In genomic region chr21:46152939-46153258, GRCh38 we compare ENCODE assay signal across 12 cellular contexts. TPM values are rescaled to one million over a fixed set of nuclear protein-coding genes. Genes with fewer than 3 reads are reported as not detected.
A peak's percentile ranks its signal among the peaks of the same experiment; 100 is the strongest.
DNase-seq lines count a peak whose midpoint lies in the region; ATAC-seq and TF ChIP-seq lines count a peak whose summit lies in the region.
"Had no signal": no experiment of that assay in that cellular context is flagged by ENCODE, and none has a peak within 500 bp of the region (broad histone marks: within the 10 kb centered on the region; RNA-seq: fewer than 3 reads in every experiment).

No MANE protein-coding gene starts in this region.

- DNase-seq in ascending aorta (ENCODE audit: low spot score in 2 of 2) (peak; percentile 1 to 28), hepatocyte (ENCODE audit: low spot score) (no peak), posterior vena cava (ENCODE audit: low spot score) (peak; percentile 68), OCI-M2 (lab: John Stamatoyannopoulos, UW; ENCODE audit: unreplicated experiment) (no peak), KBM-7 (no peak)
- DNase-seq: HCEC 1CT, NCI-H774 had no signal

- no peaks in the 10 kb centered on the region for H3K9me2 ChIP-seq in hepatocyte (replicated peaks; ENCODE audit: insufficient read depth)

- no peak overlapping the region for H3K27ac ChIP-seq in HEK293 (ENCODE audit: extremely low read depth, low read depth, low read length)
- no peak overlapping the region for H3K27ac ChIP-seq in ascending aorta
- no peak overlapping the region for H3K27ac ChIP-seq in hepatocyte

- no peaks in the 10 kb centered on the region for H3K4me1 ChIP-seq in HEK293 (ENCODE audit: control insufficient read depth, insufficient read depth, low read length)
- H3K4me1 ChIP-seq in ascending aorta = peaks cover 0 to 2% of the 10 kb centered on the region in 2 donors
- peaks cover 5% of the 10 kb centered on the region for H3K4me1 ChIP-seq in hepatocyte (ENCODE audit: insufficient read depth)

- H3K9me3 ChIP-seq in HEK293 (ENCODE audit: control insufficient read depth, insufficient read depth, low read depth, low read length) (no peaks in the 10 kb centered on the region), ascending aorta (no peaks in the 10 kb centered on the region), hepatocyte (ENCODE audit: low read depth) (no peaks in the 10 kb centered on the region)

- TF ChIP-seq CTCF in HEK293 (tag by site-specific recombination; IDR thresholded peaks at IDR 0.05) = no peak
- no peak for TF ChIP-seq CTCF in ascending aorta (IDR thresholded peaks at IDR 0.05)
- TF ChIP-seq CTCF in hepatocyte (IDR thresholded peaks at IDR 0.05; ENCODE audit: poor library complexity) = no peak

- CTCF ChIA-PET in HEK293 (lab: Yijun Ruan, JAX) = interaction anchor here (0.5 to 2.1 kb wide), 24 partner anchors 10 to 1730 kb away, joined by 3 to 39 read pairs (median 4); no protein-coding TSS in a partner anchor

- intact Hi-C loops in ascending aorta (cut with DNase I) (no loop called here), posterior vena cava (cut with DNase I) (loop anchor here (10.0 kb wide), 2 partner anchors 62 to 72 kb away; partner anchors contain the start of gene LSS (in 1 of the 2))

- H3K79me2 ChIP-seq in hepatocyte = no peaks in the 10 kb centered on the region

- in situ Hi-C loops in KBM-7 (cut with MboI; ENCODE audit: low pct_unique_long_range_greater_than_20kb, low sequenced_read_pairs) = no loop called here

- H3K36me3 ChIP-seq in HEK293 (ENCODE audit: control insufficient read depth in 2 of 2, insufficient read depth in 1 of 2, low read length in 2 of 2) (no peaks in the 10 kb centered on the region), ascending aorta (no peaks in the 10 kb centered on the region), hepatocyte (replicated peaks; ENCODE audit: insufficient read depth, low read depth) (no peaks in the 10 kb centered on the region)

- no peak overlapping the region for H3K4me3 ChIP-seq in HEK293 (ENCODE audit: low read depth, low read length)
- H3K4me3 ChIP-seq in ascending aorta = peak overlapping the region in 1 of 2 donors; percentile 41
- H3K4me3 ChIP-seq in hepatocyte = no peak overlapping the region

- ATAC-seq in HG03442 (IDR thresholded peaks at IDR 0.05; ENCODE audit: unreplicated experiment) = no peak
- no peak for ATAC-seq in GM21423 (IDR thresholded peaks at IDR 0.05; ENCODE audit: unreplicated experiment)

- H3K27me3 ChIP-seq in ascending aorta (no peaks in the 10 kb centered on the region), hepatocyte (no peaks in the 10 kb centered on the region)

- WGBS in hepatocyte (ENCODE audit: low lambda C conversion rate, missing lambda C conversion rate) = 39% methylated on average over 12 of the region's 19 CpGs

- no peaks in the 10 kb centered on the region for H4K20me1 ChIP-seq in hepatocyte (ENCODE audit: insufficient read depth, poor library complexity, severe bottlenecking)

- POLR2A ChIA-PET in HEK293 (lab: Yijun Ruan, JAX) = interaction anchor here (0.8 to 1.1 kb wide), 4 partner anchors 38 to 179 kb away, joined by 3 to 4 read pairs (median 4); partner anchors contain the start of gene C21orf58

- H2AFZ ChIP-seq in hepatocyte = no peak overlapping the region

- peak overlapping the region; percentile 80 for H3K4me2 ChIP-seq in hepatocyte

TF ChIP-seq in HEK293, 187 proteins besides CTCF, POLR2A, EP300 and RAD21:
- TF ChIP-seq GLIS2 (tag by site-specific recombination; IDR thresholded peaks at IDR 0.05) (0 out of 2 replicates have a peak, but pooled peaks have one; percentile 28), BCL6B (tag by site-specific recombination; IDR thresholded peaks at IDR 0.05) (no peak)

RNA-seq across cellular contexts. Expression of gene FTCD, which starts 2.5 kb away (rescaled TPM):
- total RNA-seq in ascending aorta = 0.85 TPM
- 25.8 and 27.5 TPM in 2 replicates for total RNA-seq in hepatocyte
- polyA plus RNA-seq in hepatocyte = 60.9 and 76.8 TPM in 2 replicates
- total RNA-seq in posterior vena cava = 1 to 10 TPM in 1 of 2 donors, under 1 TPM in 1; 0.29 to 1.2 TPM
- total RNA-seq: activated CD8-positive, alpha-beta memory T cell treated with anti-CD3 and anti-CD28 coated beads, Interleukin-2, amount 10 ng/mL, durations not matched to agents 7 days and 5 days; bronchial epithelial cell had no signal

RNA-seq across cellular contexts. Expression of gene SPATC1L, which starts 31.4 kb away (rescaled TPM):
- total RNA-seq in ascending aorta = 37.4 TPM
- 8.3 and 10.1 TPM in 2 replicates for total RNA-seq in hepatocyte
- 24.2 and 29.9 TPM in 2 replicates for polyA plus RNA-seq in hepatocyte
- 10 to 100 TPM in 1 of 2 donors, 1 to 10 TPM in 1; 8.4 to 10.9 TPM for total RNA-seq in posterior vena cava

RNA-seq across cellular contexts. Expression of gene COL6A2, which starts 55.0 kb away (rescaled TPM):
- total RNA-seq in ascending aorta = 1,704 TPM
- total RNA-seq in hepatocyte = 389 and 509 TPM in 2 replicates
- 832 and 940 TPM in 2 replicates for polyA plus RNA-seq in hepatocyte
- 1,000 to 10,000 TPM; 1,504 to 1,642 TPM for total RNA-seq in posterior vena cava

Comparison
In these comparisons a context has a peak if more than half of its experiments do, and no peak if none do; other contexts are left out.
1. DNase-seq: peak in ascending aorta (2 of 2) and posterior vena cava (single experiment); none in hepatocyte (single experiment), OCI-M2 (single experiment) and KBM-7 (single experiment).
2. RNA of gene FTCD, which starts 2.5 kb away (total RNA-seq): 25.8 to 27.5 TPM in hepatocyte; 0.29 to 1.2 TPM in posterior vena cava and 0.85 TPM in ascending aorta (single experiment); every median in the first group is over 10 times any median in the second.